ENCODE assay signal across 9 cellular contexts in the genomic region with DNA sequence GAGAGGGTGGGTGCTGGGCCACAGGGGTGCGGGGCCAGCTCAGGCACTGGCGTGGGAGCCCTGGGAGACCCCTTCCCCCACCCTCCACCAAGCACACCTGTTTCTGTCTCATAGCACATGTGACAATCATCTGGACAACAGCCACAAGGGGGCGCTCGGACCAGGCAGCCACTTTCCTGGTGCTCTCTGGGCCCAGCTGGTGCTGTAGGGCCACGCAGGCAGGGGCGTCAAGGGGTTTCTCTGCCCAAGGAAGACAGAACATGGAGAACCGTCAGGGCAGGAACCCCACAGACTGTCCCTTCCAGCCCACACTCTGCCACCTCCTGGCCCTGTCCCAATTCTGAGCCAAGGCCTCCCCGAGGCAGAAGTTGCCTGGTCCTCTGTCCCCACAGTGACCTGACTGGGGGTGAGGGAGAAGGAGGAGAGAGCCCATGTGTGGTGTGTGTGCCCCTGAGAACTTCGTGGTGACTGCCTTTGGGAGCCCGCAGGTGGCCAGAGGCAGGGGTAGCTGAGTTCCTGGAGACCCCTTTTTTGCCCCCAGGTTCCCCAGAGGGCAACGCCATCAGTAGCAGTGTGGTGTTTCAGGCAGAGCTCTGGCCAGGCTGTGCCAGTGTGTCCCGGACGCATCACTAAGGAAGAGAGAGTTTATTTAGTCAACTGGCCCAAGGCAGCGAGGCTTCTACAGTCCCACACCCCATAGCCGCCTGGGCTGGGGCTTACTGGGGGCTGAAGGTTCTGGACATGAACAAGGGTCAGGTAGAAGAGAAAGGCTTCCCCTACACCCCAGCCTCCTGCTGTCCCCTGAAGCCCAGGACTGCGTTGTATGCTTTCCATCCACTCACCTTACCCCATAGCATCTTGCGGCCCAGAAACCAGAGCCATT. TPM values are rescaled to one million over a fixed set of nuclear protein-coding genes. Genes with fewer than 3 reads are reported as not detected.
A peak's percentile ranks its signal among the peaks of the same experiment; 100 is the strongest.
DNase-seq lines count a peak whose midpoint lies in the region; ATAC-seq, FAIRE-seq and TF ChIP-seq lines count a peak whose summit lies in the region.
"Had no signal": no experiment of that assay in that cellular context is flagged by ENCODE, and none has a peak within 500 bp of the region (broad histone marks: within the 10 kb centered on the region; RNA-seq: fewer than 3 reads in every experiment).

No MANE protein-coding gene starts in this region.

- H3K56ac ChIP-seq in H1 (replicated peaks; ENCODE audit: insufficient read length, low read depth, low read length) = no peak overlapping the region

- no peaks in the 10 kb centered on the region; the same call in 1 of the 2 replicates for H3K79me1 ChIP-seq in H1 (ENCODE audit: low read depth, low read length)

- H2AFZ ChIP-seq in H1 (ENCODE audit: low read length) = no peak overlapping the region

- peak; percentile 59 to 70 for TF ChIP-seq RAD21 in H1 (IDR thresholded peaks at IDR 0.05 in 1 of 2, conservative IDR thresholded peaks at IDR 0.05 in 1 of 2; ENCODE audit: low read depth in 2 of 2, low read length in 2 of 2)

- H3K18ac ChIP-seq in H1 (ENCODE audit: extremely low read depth, low read length) = no peak overlapping the region; the same call in 1 of the 2 replicates

- H3K4ac ChIP-seq in H1 (replicated peaks; ENCODE audit: insufficient read length, low read depth, low read length) = no peak overlapping the region

- H4K8ac ChIP-seq in H1 (ENCODE audit: extremely low read depth, insufficient read depth, low read length) = no peak overlapping the region

- no peak overlapping the region for H4K5ac ChIP-seq in H1 (ENCODE audit: insufficient read length, low read depth, low read length)

- no peak overlapping the region for H2AK5ac ChIP-seq in H1 (ENCODE audit: low read depth, low read length)

- peak; percentile 89 to 95 (median 91) for TF ChIP-seq CTCF in H1 (IDR thresholded peaks at IDR 0.05; ENCODE audit: control extremely low read depth in 1 of 3, insufficient read depth in 1 of 3, low read depth in 1 of 3, low read length in 3 of 3)

- H3K4me1 ChIP-seq in H1 (replicated peaks in 1 of 4; ENCODE audit: control insufficient read depth in 3 of 4, insufficient read depth in 4 of 4, low read length in 3 of 4) = peaks cover 4 to 15% (median 6%) of the 10 kb centered on the region in 4 experiments

- no peak overlapping the region for H2BK12ac ChIP-seq in H1 (ENCODE audit: low read depth, low read length)

- H2BK15ac ChIP-seq in H1 (ENCODE audit: low read length) = no peak overlapping the region

- FAIRE-seq in H1 (lab: Jason Lieb, UNC) = no peak
- FAIRE-seq: endometrium had no signal

- H3K27me3 ChIP-seq in H1 (replicated peaks in 1 of 4; ENCODE audit: control insufficient read depth in 3 of 4, extremely low read depth in 1 of 4, insufficient read depth in 3 of 4, low read length in 3 of 4) = no peaks in the 10 kb centered on the region

- H2BK20ac ChIP-seq in H1 (ENCODE audit: low read length) = no peak overlapping the region

- POLR2A ChIA-PET in H1 (lab: Charles Lee; ENCODE audit: partially characterized antibody) = interaction anchor here (0.8 to 1.5 kb wide), 4 partner anchors 10 to 172 kb away, joined by 3 to 5 read pairs (median 4); a partner anchor contains a TSS

- H3K23ac ChIP-seq in H1 (ENCODE audit: insufficient read length) = no peak overlapping the region

- ATAC-seq in HG03045 (IDR thresholded peaks at IDR 0.05; ENCODE audit: unreplicated experiment) (peak; percentile 27), HG03469 (IDR thresholded peaks at IDR 0.05; ENCODE audit: unreplicated experiment) (no peak)

- no peaks in the 10 kb centered on the region for H3K9me3 ChIP-seq in H1 (ENCODE audit: insufficient read depth in 2 of 2, low read depth in 1 of 2, low read length in 1 of 2)

- H4K20me1 ChIP-seq in H1 (replicated peaks in 1 of 2; ENCODE audit: control insufficient read depth in 1 of 2, insufficient read depth in 2 of 2, low read length in 2 of 2) = peaks cover 11 to 13% of the 10 kb centered on the region in 2 experiments

- H2BK120ac ChIP-seq in H1 (replicated peaks; ENCODE audit: low read depth, low read length) = no peak overlapping the region

- CTCF ChIA-PET in H1 (lab: Charles Lee; ENCODE audit: partially characterized antibody) = interaction anchor here (1.0 to 3.1 kb wide), 17 partner anchors 8 to 311 kb away, joined by 3 to 23 read pairs (median 4); a partner anchor contains a TSS

- H4K91ac ChIP-seq in H1 (replicated peaks; ENCODE audit: insufficient read length, low read length) = no peak overlapping the region

- TF ChIP-seq POLR2A in H1 (IDR thresholded peaks at IDR 0.05; ENCODE audit: control extremely low read depth in 1 of 2, low read depth in 2 of 2, low read length in 2 of 2) = peak in 1 of 2 experiments; percentile 47; a peak in 1 of 3 replicates

- 64% methylated on average over 17 of the region's 17 CpGs; no CpG with 5 or more reads in 1 of the 2 experiments for WGBS in H1 (ENCODE audit: extremely low coverage in 1 of 2, insufficient coverage in 1 of 2, insufficient read length in 1 of 2, insufficient replicate concordance in 2 of 2, low coverage in 1 of 2, low lambda C conversion rate in 2 of 2, missing lambda C conversion rate in 1 of 2), 2 experiments

- H3K79me2 ChIP-seq in H1 (ENCODE audit: control insufficient read depth in 1 of 2, insufficient read depth in 2 of 2, low read length in 2 of 2) = peaks cover 0 to 20% of the 10 kb centered on the region in 2 experiments; a peak in 2 of 4 replicates

- peaks cover 0 to 11% (median 7%) of the 10 kb centered on the region in 4 experiments; a peak in 4 of 8 replicates for H3K36me3 ChIP-seq in H1 (ENCODE audit: control insufficient read depth in 2 of 4, insufficient read depth in 4 of 4, low read length in 3 of 4)

- H2BK5ac ChIP-seq in H1 (ENCODE audit: low read depth, low read length) = no peak overlapping the region

- no peak for TF ChIP-seq EP300 in H1 (IDR thresholded peaks at IDR 0.05; ENCODE audit: borderline replicate concordance in 1 of 2, low read depth in 2 of 2, low read length in 2 of 2)

- H3K14ac ChIP-seq in H1 (ENCODE audit: insufficient read length) = no peak overlapping the region

- no peaks in the 10 kb centered on the region; the same call in 1 of the 2 replicates for H3K23me2 ChIP-seq in H1 (ENCODE audit: low read depth, low read length)

- H3K4me2 ChIP-seq in H1 (ENCODE audit: insufficient read depth in 1 of 2, low read depth in 2 of 2, low read length in 2 of 2) = no peak overlapping the region

- H3K4me3 ChIP-seq in H1 (ENCODE audit: extremely low read depth in 1 of 4, insufficient read depth in 2 of 4, low read depth in 3 of 4, low read length in 4 of 4) = no peak overlapping the region

- DNase-seq in GM04504 (ENCODE audit: low read depth) (peak; percentile 15), NOMO-1 (lab: John Stamatoyannopoulos, UW; ENCODE audit: unreplicated experiment in 2 of 2) (peak; percentile 53 to 61), H1 (ENCODE audit: low read depth in 1 of 2, low spot score in 2 of 2) (peak; percentile 62 to 96), myocyte (ENCODE audit: low read depth) (peak; percentile 82)
- DNase-seq in activated CD8-positive, alpha-beta memory T cell treated with anti-CD3 and anti-CD28 coated beads for 24 hours = peak; percentile 94
- peak; percentile 57 to 77 for DNase-seq in stimulated activated CD8-positive, alpha-beta memory T cell treated with anti-CD3 and anti-CD28 coated beads, Interleukin-7, amount 100 ng/mL, for 48 hours (ENCODE audit: extremely low read depth in 1 of 2, low read depth in 1 of 2)

- no peak overlapping the region; the same call in 1 of the 2 replicates for H3K27ac ChIP-seq in H1 (ENCODE audit: low read depth, low read length)

- H3K9ac ChIP-seq in H1 (replicated peaks in 1 of 4; ENCODE audit: extremely low read depth in 1 of 4, low read depth in 3 of 4, low read length in 3 of 4) = no peak overlapping the region

TF ChIP-seq in H1, 55 proteins besides CTCF, POLR2A, EP300 and RAD21 (continues in another document):
- TF ChIP-seq, protein P1, sequence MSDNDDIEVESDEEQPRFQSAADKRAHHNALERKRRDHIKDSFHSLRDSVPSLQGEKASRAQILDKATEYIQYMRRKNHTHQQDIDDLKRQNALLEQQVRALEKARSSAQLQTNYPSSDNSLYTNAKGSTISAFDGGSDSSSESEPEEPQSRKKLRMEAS (IDR thresholded peaks at IDR 0.05) = peak; percentile 91
- TF ChIP-seq POLR2AphosphoS5 (IDR thresholded peaks at IDR 0.05; ENCODE audit: low read depth, low read length) (peak; percentile 40; the same call in 1 of the 2 replicates), HDAC6 (IDR thresholded peaks at IDR 0.05; ENCODE audit: low read depth, low read length) (no peak), NRF1 (IDR thresholded peaks at IDR 0.05; ENCODE audit: low read depth, low read length) (no peak), GTF2F1 (IDR thresholded peaks at IDR 0.05; ENCODE audit: borderline replicate concordance, low read depth, low read length) (no peak)
- TF ChIP-seq, protein P2, sequence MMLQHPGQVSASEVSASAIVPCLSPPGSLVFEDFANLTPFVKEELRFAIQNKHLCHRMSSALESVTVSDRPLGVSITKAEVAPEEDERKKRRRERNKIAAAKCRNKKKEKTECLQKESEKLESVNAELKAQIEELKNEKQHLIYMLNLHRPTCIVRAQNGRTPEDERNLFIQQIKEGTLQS (IDR thresholded peaks at IDR 0.05; ENCODE audit: insufficient read depth, low read depth, low read length) = peak; percentile 50; the same call in 1 of the 2 replicates

RNA-seq across cellular contexts. Expression of a gene that starts 3.1 kb away (rescaled TPM):
- total RNA-seq in H1 (2021; fragmentation: NEBNext Ultra II Directional; extraction: Animal tissue kit (Norgen Biotek cat#: 25700)) = 37.0 and 40.5 TPM in 2 replicates
- 25.3 and 34.1 TPM in 2 replicates for polyA plus RNA-seq in H1 (2011; rRNA removed)
- polyA plus RNA-seq in H1 (2011; cell fraction: cytosol; rRNA removed) = 40.3 TPM
- polyA plus RNA-seq in H1 (2011; cell fraction: nucleus; rRNA removed) = 84.0 TPM
- 35.9 to 46.2 TPM (median 43.6 TPM) in 4 replicates for polyA plus RNA-seq in H1 (2012, experiment 1 of 2)
- 10.2 TPM for polyA plus RNA-seq in H1 (2012, experiment 2 of 2)
- 29.8 TPM for polyA plus RNA-seq in H1 (2013, experiment 1 of 2)
- 26.8 TPM for polyA plus RNA-seq in H1 (2013, experiment 2 of 2)
- 25.6 and 31.0 TPM in 2 replicates for polyA minus RNA-seq in H1 (2011; rRNA and poly(A)+ RNA removed)
- 21.4 TPM for polyA minus RNA-seq in H1 (2011; cell fraction: cytosol; rRNA and poly(A)+ RNA removed)
- 85.0 TPM for polyA minus RNA-seq in H1 (2011; cell fraction: nucleus; rRNA and poly(A)+ RNA removed)
- total RNA-seq in myocyte = 15.0 and 19.6 TPM in 2 replicates
- polyA plus RNA-seq in myocyte (2012) = 10.6 TPM

RNA-seq across cellular contexts. Expression of a gene that starts 12.2 kb away (rescaled TPM):
- total RNA-seq in H1 (2021; fragmentation: NEBNext Ultra II Directional; extraction: Animal tissue kit (Norgen Biotek cat#: 25700)) = 18.9 and 20.8 TPM in 2 replicates
- 30.9 and 45.7 TPM in 2 replicates for polyA plus RNA-seq in H1 (2011; rRNA removed)
- 36.6 TPM for polyA plus RNA-seq in H1 (2011; cell fraction: cytosol; rRNA removed)
- polyA plus RNA-seq in H1 (2011; cell fraction: nucleus; rRNA removed) = 92.2 TPM
- polyA plus RNA-seq in H1 (2012, experiment 1 of 2) = 24.3 to 38.5 TPM (median 26.3 TPM) in 4 replicates
- 13.1 TPM for polyA plus RNA-seq in H1 (2012, experiment 2 of 2)
- polyA plus RNA-seq in H1 (2013, experiment 1 of 2) = 14.9 TPM
- polyA plus RNA-seq in H1 (2013, experiment 2 of 2) = 13.9 TPM
- polyA minus RNA-seq in H1 (2011; rRNA and poly(A)+ RNA removed) = 33.2 and 38.9 TPM in 2 replicates
- polyA minus RNA-seq in H1 (2011; cell fraction: cytosol; rRNA and poly(A)+ RNA removed) = 27.0 TPM
- polyA minus RNA-seq in H1 (2011; cell fraction: nucleus; rRNA and poly(A)+ RNA removed) = 34.6 TPM
- total RNA-seq in myocyte = 45.2 and 45.3 TPM in 2 replicates
- polyA plus RNA-seq in myocyte (2012) = 36.7 TPM

Comparison
In these comparisons a context has a peak if more than half of its experiments do, and no peak if none do; other contexts are left out.
1. DNase-seq: peak in every context shown above with its lines; median percentile 94 in activated CD8-positive, alpha-beta memory T cell treated with anti-CD3 and anti-CD28 coated beads for 24 hours; 82 in myocyte; 79 in H1; 67 in stimulated activated CD8-positive, alpha-beta memory T cell treated with anti-CD3 and anti-CD28 coated beads, Interleukin-7, amount 100 ng/mL, for 48 hours; 57 in NOMO-1; 15 in GM04504.